In the genomic region with DNA sequence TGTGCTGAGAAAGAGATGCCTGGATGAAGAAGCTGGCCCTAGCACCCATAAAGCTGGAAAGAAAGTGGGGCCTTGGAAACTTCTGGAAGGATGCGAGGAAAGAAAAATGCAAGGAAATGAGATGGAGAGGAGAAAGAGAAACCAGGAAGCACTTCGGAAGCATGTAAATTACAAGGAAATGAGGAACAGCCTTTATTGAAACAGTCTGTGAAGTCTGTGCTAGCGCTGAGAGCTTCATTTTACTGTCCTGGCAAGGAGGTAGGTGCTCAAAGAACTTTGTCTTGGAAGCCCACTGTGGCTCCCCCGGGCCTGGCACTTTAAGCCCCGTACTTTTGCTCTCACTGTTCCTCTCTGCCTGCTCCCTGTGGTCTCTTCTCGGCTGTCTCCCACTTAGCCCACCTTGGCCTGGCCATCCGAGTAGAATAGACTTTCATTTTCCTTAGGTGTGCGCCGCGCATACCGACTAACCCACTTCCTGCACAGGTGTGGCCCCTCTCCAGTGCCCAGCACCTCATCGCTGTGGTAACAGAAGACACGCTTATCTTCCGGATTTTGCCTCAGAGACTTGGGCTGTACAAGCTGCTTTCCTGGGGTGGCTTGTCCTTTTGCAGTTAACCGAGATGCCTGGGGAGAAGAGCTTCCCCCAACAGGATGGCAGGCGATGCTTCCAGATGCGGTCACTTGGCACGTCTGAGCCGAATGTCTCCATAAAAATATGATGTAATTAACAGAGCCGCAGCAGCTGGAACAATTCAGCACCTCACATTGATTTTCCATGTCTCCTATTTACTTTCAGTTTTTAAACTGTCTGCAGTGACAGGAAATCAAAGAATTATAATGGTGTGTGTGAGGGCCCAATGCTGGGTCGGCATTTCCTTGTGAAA, we compare ENCODE assay signal across 8 cellular contexts.
A peak's percentile ranks its signal among the peaks of the same experiment; 100 is the strongest.
DNase-seq lines count a peak whose midpoint lies in the region; ATAC-seq and TF ChIP-seq lines count a peak whose summit lies in the region.

No MANE protein-coding gene starts in this region.

- no peaks in the 10 kb centered on the region for H3K79me2 ChIP-seq in H9 (ENCODE audit: insufficient read depth, low read length)

- H3K27ac ChIP-seq in H9 (ENCODE audit: insufficient read length, low read depth, low read length): no peak overlapping the region
- no peak overlapping the region for H3K27ac ChIP-seq in Panc1 (ENCODE audit: low read length)

- in situ Hi-C loops in Panc1 (cut with HindIII; ENCODE audit: low pct_unique_long_range_greater_than_20kb, low sequenced_read_pairs): loop anchor here (10.0 kb wide), 1 partner anchor 75 kb away; no protein-coding TSS in a partner anchor

- no peak overlapping the region for H3K18ac ChIP-seq in H9 (ENCODE audit: insufficient read length, low read depth, low read length)

- POLR2A ChIA-PET in Panc1 (lab: Charles Lee): no interaction called here

- H3K27me3 ChIP-seq in H9 (ENCODE audit: insufficient read depth, low read length) (no peaks in the 10 kb centered on the region), Panc1 (ENCODE audit: control insufficient read depth, insufficient read depth, low read length) (no peaks in the 10 kb centered on the region; the same call in 1 of the 2 replicates)

- H3K4ac ChIP-seq in H9 (ENCODE audit: low read depth, low read length): no peak overlapping the region

- H3K4me2 ChIP-seq in H9 (ENCODE audit: insufficient read depth, insufficient read length, low read length): no peak overlapping the region

- no peak overlapping the region for H3K56ac ChIP-seq in H9 (ENCODE audit: insufficient read length, low read depth, low read length)

- H2BK120ac ChIP-seq in H9 (ENCODE audit: low read depth, low read length, poor library complexity, severe bottlenecking): no peak overlapping the region

- no peak overlapping the region for H3K23ac ChIP-seq in H9 (ENCODE audit: insufficient read length, low read depth, low read length)

- H3K27ac Mint-ChIP-seq in H9: peak overlapping the region in 2 of 3 experiments; percentile 31 to 63; a peak in 3 of 7 replicates

- H2AK5ac ChIP-seq in H9 (ENCODE audit: insufficient read length, low read length): no peak overlapping the region

- H4K91ac ChIP-seq in H9 (ENCODE audit: insufficient read length, low read depth, low read length): no peak overlapping the region

- no peaks in the 10 kb centered on the region for H3K9me3 ChIP-seq in H9 (ENCODE audit: control insufficient read depth, low read depth, low read length)
- no peaks in the 10 kb centered on the region for H3K9me3 ChIP-seq in Panc1 (ENCODE audit: control insufficient read depth, insufficient read depth, low read depth, low read length)

- DNase-seq in H9 (no peak), Panc1 (ENCODE audit: low read depth, low spot score) (no peak), dermis blood vessel endothelial cell (peak; percentile 20), sciatic nerve (ENCODE audit: low spot score) (peak; percentile 63), NCI-H1092 (lab: John Stamatoyannopoulos, UW) (no peak), glomerular visceral epithelial cell (ENCODE audit: extremely low spot score) (no peak)

- H3K79me1 ChIP-seq in H9 (ENCODE audit: insufficient read depth, low read depth, low read length, poor library complexity, severe bottlenecking): no peaks in the 10 kb centered on the region

- H2BK15ac ChIP-seq in H9 (ENCODE audit: low read depth, low read length): 0 out of 2 replicates have a peak overlapping the region, but pooled peaks have one; percentile 40

- intact Hi-C loops in Panc1 (cut with micrococcal nuclease; ENCODE audit: unreplicated experiment) (no loop called here), sciatic nerve (cut with DNase I) (no loop called here)

- H3K36me3 Mint-ChIP-seq in H9 (ENCODE audit: insufficient read depth in 1 of 3, low read depth in 3 of 3): no peaks in the 10 kb centered on the region

- no peaks in the 10 kb centered on the region for H3K36me3 ChIP-seq in Panc1 (ENCODE audit: control insufficient read depth, insufficient read depth, low read length)

- H4K5ac ChIP-seq in H9 (ENCODE audit: insufficient read length, low read depth, low read length): no peak overlapping the region

- TF ChIP-seq CTCF in H9 (conservative IDR thresholded peaks at IDR 0.05) (no peak), Panc1 (IDR thresholded peaks at IDR 0.05) (no peak)

- no CpG with 5 or more reads among the region's 21 CpGs for WGBS in H9 (ENCODE audit: extremely low coverage, insufficient read length, low lambda C conversion rate)

- CTCF ChIA-PET in Panc1 (lab: Charles Lee): no interaction called here

- H3K4me1 Mint-ChIP-seq in H9: peaks cover 3 to 15% of the 10 kb centered on the region in 2 experiments; a peak in 1 of 4 replicates

- no peak overlapping the region for H4K8ac ChIP-seq in H9 (replicated peaks; ENCODE audit: insufficient read length, low read depth, low read length)

- H3K14ac ChIP-seq in H9 (ENCODE audit: insufficient read depth, low read length): no peak overlapping the region

- H2AFZ ChIP-seq in H9 (ENCODE audit: low read length): no peak overlapping the region

- no peak overlapping the region for H3T11ph ChIP-seq in H9 (ENCODE audit: low read length)

- H2BK12ac ChIP-seq in H9 (ENCODE audit: insufficient read length, low read depth, low read length): no peak overlapping the region

- ATAC-seq in Panc1 (no peak; the same call in 1 of the 2 replicates), sciatic nerve (peak; percentile 64), GM18858 (IDR thresholded peaks at IDR 0.05; ENCODE audit: unreplicated experiment) (no peak)

- H3K4me3 ChIP-seq in GM08714 (ENCODE audit: low read length): peak overlapping the region; percentile 14; the same call in 1 of the 2 replicates
- peak overlapping the region; percentile 2 to 34; a peak in 3 of 4 replicates for H3K4me3 ChIP-seq in Panc1 (ENCODE audit: low read depth in 2 of 2, low read length in 2 of 2)

- H2BK5ac ChIP-seq in H9 (ENCODE audit: insufficient read length, low read length): no peak overlapping the region

- no peak overlapping the region for H2BK20ac ChIP-seq in H9 (ENCODE audit: low read depth, low read length, poor library complexity, severe bottlenecking)

- no peaks in the 10 kb centered on the region for H3K27me3 Mint-ChIP-seq in H9 (ENCODE audit: low read depth)

- no peak overlapping the region for H3K9ac ChIP-seq in H9 (ENCODE audit: extremely low read depth, insufficient read length, low read length)

- no peaks in the 10 kb centered on the region for H3K9me3 Mint-ChIP-seq in H9

- no TSS peak for BruUV-seq in Panc1 (replicated peaks; lab: Mats Ljungman, UMichigan)

- H3K4me3 Mint-ChIP-seq in H9: no peak overlapping the region

- no peaks in the 10 kb centered on the region for H4K20me1 ChIP-seq in H9 (ENCODE audit: control insufficient read depth, insufficient read depth, insufficient read length)

- no peaks in the 10 kb centered on the region for H3K23me2 ChIP-seq in H9 (ENCODE audit: insufficient read length, low read depth, low read length, poor library complexity, severe bottlenecking)

- no peaks in the 10 kb centered on the region for H3K4me1 ChIP-seq in H9 (ENCODE audit: insufficient read depth, low read length)
- 0 out of 2 replicates have a peak, but pooled peaks cover 3% of the 10 kb centered on the region for H3K4me1 ChIP-seq in Panc1 (ENCODE audit: control insufficient read depth, insufficient read depth, low read length)

Comparison
In these comparisons a context has a peak if more than half of its experiments do, and no peak if none do; other contexts are left out.
1. DNase-seq: peak in dermis blood vessel endothelial cell (single experiment) and sciatic nerve (single experiment); none in H9 (single experiment), Panc1 (single experiment), NCI-H1092 (single experiment) and glomerular visceral epithelial cell (single experiment).